Comparison of ENCODE assay signal across 8 cellular contexts in the genomic region with DNA sequence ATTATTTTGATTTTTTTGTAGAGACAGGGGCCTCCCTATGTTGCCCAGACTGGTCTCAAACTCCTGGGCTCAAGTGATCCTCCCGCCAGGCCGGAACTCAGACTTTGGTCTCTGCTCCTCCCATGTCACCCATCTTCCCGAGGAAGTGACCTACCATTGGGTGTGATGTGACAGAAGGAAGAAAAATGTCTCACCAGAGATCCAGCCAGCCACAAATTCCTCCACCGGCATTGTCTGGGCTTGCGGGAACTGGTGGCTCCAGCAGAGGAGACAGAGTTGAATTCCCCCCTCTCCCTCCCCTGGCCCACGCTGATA. TPM values are rescaled to one million over a fixed set of nuclear protein-coding genes. Genes with fewer than 3 reads are reported as not detected.
DNase-seq lines count a peak whose midpoint lies in the region; ATAC-seq and TF ChIP-seq lines count a peak whose summit lies in the region.

No MANE protein-coding gene starts in this region.

- H3K27ac Mint-ChIP-seq in activated CD4-positive, alpha-beta T cell treated with anti-CD3 and anti-CD28 coated beads, Interleukin-2, amount 10 ng/mL, durations not matched to agents 7 days and 5 days = peak overlapping the region; percentile 98

- peaks cover 71% of the 10 kb centered on the region for H3K4me1 ChIP-seq in left ventricle myocardium inferior

- no peaks in the 10 kb centered on the region for H3K9me3 Mint-ChIP-seq in activated CD4-positive, alpha-beta T cell treated with anti-CD3 and anti-CD28 coated beads, Interleukin-2, amount 10 ng/mL, durations not matched to agents 7 days and 5 days

- H3K27ac ChIP-seq in left ventricle myocardium inferior (replicated peaks) (peak overlapping the region; percentile 97), skin epidermis (peak overlapping the region; percentile 77 to 99 (median 96))

- H3K4me3 Mint-ChIP-seq in activated CD4-positive, alpha-beta T cell treated with anti-CD3 and anti-CD28 coated beads, Interleukin-2, amount 10 ng/mL, durations not matched to agents 7 days and 5 days = peak overlapping the region; percentile 79

- peak overlapping the region; percentile 53 for H3K4me3 ChIP-seq in WI38 (ENCODE audit: low read depth, low read length)
- H3K4me3 ChIP-seq in left ventricle myocardium inferior = peak overlapping the region; percentile 66
- H3K4me3 ChIP-seq in skin epidermis = peak overlapping the region; percentile 15 to 44 (median 38)

- H3K36me3 Mint-ChIP-seq in activated CD4-positive, alpha-beta T cell treated with anti-CD3 and anti-CD28 coated beads, Interleukin-2, amount 10 ng/mL, durations not matched to agents 7 days and 5 days (ENCODE audit: low read depth) = no peaks in the 10 kb centered on the region

- ATAC-seq in HG03442 (IDR thresholded peaks at IDR 0.05; ENCODE audit: unreplicated experiment) = peak; percentile 1

- POLR2A ChIA-PET in activated CD4-positive, alpha-beta T cell treated with anti-CD3 and anti-CD28 coated beads, Interleukin-2, amount 10 ng/mL, durations not matched to agents 7 days and 5 days (lab: Charles Lee) = interaction anchor here (0.7 to 1.3 kb wide), 3 partner anchors 43 to 118 kb away, joined by 3 read pairs; a partner anchor contains a TSS

- H3K4me1 Mint-ChIP-seq in activated CD4-positive, alpha-beta T cell treated with anti-CD3 and anti-CD28 coated beads, Interleukin-2, amount 10 ng/mL, durations not matched to agents 7 days and 5 days = peaks cover 52% of the 10 kb centered on the region

- no peaks in the 10 kb centered on the region for H3K27me3 Mint-ChIP-seq in activated CD4-positive, alpha-beta T cell treated with anti-CD3 and anti-CD28 coated beads, Interleukin-2, amount 10 ng/mL, durations not matched to agents 7 days and 5 days

- CTCF ChIA-PET in activated CD4-positive, alpha-beta T cell treated with anti-CD3 and anti-CD28 coated beads, Interleukin-2, amount 10 ng/mL, durations not matched to agents 7 days and 5 days (lab: Charles Lee) = interaction anchor here (0.6 to 4.1 kb wide), 8 partner anchors 11 to 125 kb away, joined by 3 to 15 read pairs (median 4); a partner anchor contains a TSS

- no peaks in the 10 kb centered on the region for H3K36me3 ChIP-seq in left ventricle myocardium inferior

- intact Hi-C loops in left ventricle myocardium inferior (cut with micrococcal nuclease) = no loop called here

- H3K9me3 ChIP-seq in left ventricle myocardium inferior (replicated peaks) = no peaks in the 10 kb centered on the region

- TF ChIP-seq CTCF in WI38 (IDR thresholded peaks at IDR 0.05; ENCODE audit: low read depth, low read length) (no peak), left ventricle myocardium inferior (IDR thresholded peaks at IDR 0.05; ENCODE audit: borderline replicate concordance) (no peak)

- H3K27me3 ChIP-seq in left ventricle myocardium inferior (ENCODE audit: low read depth) = no peaks in the 10 kb centered on the region

- peak; percentile 59 for DNase-seq in activated CD4-positive, alpha-beta T cell treated with anti-CD3 and anti-CD28 coated beads, Interleukin-2, amount 10 ng/mL, durations not matched to agents 7 days and 5 days
- DNase-seq in activated CD4-positive, alpha-beta T cell treated with anti-CD3 and anti-CD28 coated beads for 48 hours = no peak
- DNase-seq in left ventricle myocardium inferior (peak; percentile 48), NCI-H187 (lab: John Stamatoyannopoulos, UW) (no peak), NCI-H345 (lab: John Stamatoyannopoulos, UW) (no peak)

RNA-seq across cellular contexts. Expression of a gene that starts 0.8 kb away (rescaled TPM):
- total RNA-seq in activated CD4-positive, alpha-beta T cell treated with anti-CD3 and anti-CD28 coated beads, Interleukin-2, amount 10 ng/mL, durations not matched to agents 7 days and 5 days = 10 to 100 TPM; 40.9 TPM
- 5.0 TPM for total RNA-seq in left ventricle myocardium inferior

RNA-seq across cellular contexts. Expression of a gene that starts 4.8 kb away (rescaled TPM):
- 10 to 100 TPM; 49.5 to 52.1 TPM for total RNA-seq in activated CD4-positive, alpha-beta T cell treated with anti-CD3 and anti-CD28 coated beads, Interleukin-2, amount 10 ng/mL, durations not matched to agents 7 days and 5 days
- total RNA-seq in left ventricle myocardium inferior = 8.4 TPM

RNA-seq across cellular contexts. Expression of a gene that starts 27.1 kb away (rescaled TPM):
- under 1 TPM; 0.42 to 0.79 TPM for total RNA-seq in activated CD4-positive, alpha-beta T cell treated with anti-CD3 and anti-CD28 coated beads, Interleukin-2, amount 10 ng/mL, durations not matched to agents 7 days and 5 days
- total RNA-seq in left ventricle myocardium inferior = 0.44 TPM

RNA-seq across cellular contexts. Expression of a gene that starts 40.9 kb away (rescaled TPM):
- 100 to 1,000 TPM; 463 to 610 TPM for total RNA-seq in activated CD4-positive, alpha-beta T cell treated with anti-CD3 and anti-CD28 coated beads, Interleukin-2, amount 10 ng/mL, durations not matched to agents 7 days and 5 days
- total RNA-seq in left ventricle myocardium inferior = 405 TPM

RNA-seq across cellular contexts. Expression of a gene that starts 48.0 kb away (rescaled TPM):
- total RNA-seq in activated CD4-positive, alpha-beta T cell treated with anti-CD3 and anti-CD28 coated beads, Interleukin-2, amount 10 ng/mL, durations not matched to agents 7 days and 5 days = 10 to 100 TPM; 61.1 to 75.6 TPM
- total RNA-seq in left ventricle myocardium inferior = 40.6 TPM

Comparison
In these comparisons a context has a peak if more than half of its experiments do, and no peak if none do; other contexts are left out.
1. DNase-seq: peak in activated CD4-positive, alpha-beta T cell treated with anti-CD3 and anti-CD28 coated beads, Interleukin-2, amount 10 ng/mL, durations not matched to agents 7 days and 5 days (single experiment) and left ventricle myocardium inferior (single experiment); none in activated CD4-positive, alpha-beta T cell treated with anti-CD3 and anti-CD28 coated beads for 48 hours (single experiment), NCI-H187 (0 of 2) and NCI-H345 (single experiment).
2. Peak in every context shown above with its lines, with median percentiles within 50 percentile points of each other: H3K4me3 ChIP-seq.